Comparison of ENCODE assay signal across 12 cellular contexts in the genomic region with DNA sequence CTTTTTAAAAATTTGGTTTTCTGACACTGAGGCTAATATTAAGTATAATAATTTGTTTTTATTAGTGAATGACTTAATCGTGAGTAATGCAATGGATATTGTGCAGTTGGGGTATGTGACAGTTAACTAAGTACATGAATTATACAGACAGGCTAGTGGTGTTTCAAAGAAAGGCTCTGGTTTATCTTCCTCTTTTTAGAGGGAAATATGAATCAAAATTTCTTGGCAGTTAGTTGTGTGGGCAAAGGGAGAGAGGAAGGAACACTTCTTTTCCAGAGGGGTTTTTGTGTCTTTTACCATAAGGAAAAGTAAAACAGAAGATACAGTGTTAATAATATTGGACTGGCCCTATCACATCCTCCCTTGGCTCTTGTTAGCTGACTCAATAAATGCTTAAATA. TPM values are rescaled to one million over a fixed set of nuclear protein-coding genes. Genes with fewer than 3 reads are reported as not detected.
DNase-seq lines count a peak whose midpoint lies in the region; ATAC-seq and TF ChIP-seq lines count a peak whose summit lies in the region.
"Had no signal": no experiment of that assay in that cellular context is flagged by ENCODE, and none has a peak within 500 bp of the region (broad histone marks: within the 10 kb centered on the region; RNA-seq: fewer than 3 reads in every experiment).

No MANE protein-coding gene starts in this region.

- H3K79me2 ChIP-seq in MM.1S (ENCODE audit: low read length) = peaks cover 91% of the 10 kb centered on the region

- TF ChIP-seq POLR2A in esophagus muscularis mucosa (IDR thresholded peaks at IDR 0.05; ENCODE audit: low read depth) = no peak

- intact Hi-C loops in esophagus muscularis mucosa (cut with DNase I) = no loop called here

- H3K4me1 ChIP-seq in MM.1S (ENCODE audit: low read length) = peaks cover 14% of the 10 kb centered on the region
- peaks cover 28 to 54% (median 50%) of the 10 kb centered on the region in 4 donors for H3K4me1 ChIP-seq in esophagus muscularis mucosa

- H3K4me1 Mint-ChIP-seq in activated naive CD8-positive, alpha-beta T cell treated with anti-CD3 and anti-CD28 coated beads for 36 hours = peaks cover 40% of the 10 kb centered on the region
- peaks cover 33 to 46% of the 10 kb centered on the region in 2 donors for H3K4me1 Mint-ChIP-seq in natural killer cell treated with Interleukin-12 subunit alpha and Interleukin-12 subunit beta and Interleukin-15 and Interleukin-18, amount 100 ng/mL, for 72 hours (ENCODE audit: low read depth in 2 of 2)

- no peak for TF ChIP-seq CTCF in MM.1S (IDR thresholded peaks at IDR 0.05; ENCODE audit: low read length)
- TF ChIP-seq CTCF in esophagus muscularis mucosa (IDR thresholded peaks at IDR 0.05) = no peak

- DNase-seq in SIG-M5 treated with dmso at 0.1 percent for 504 hours (lab: John Stamatoyannopoulos, UW; ENCODE audit: unreplicated experiment) = peak; percentile 68
- no peak for DNase-seq in SIG-M5 (lab: John Stamatoyannopoulos, UW)
- DNase-seq in MM.1S = no peak
- no peak for DNase-seq in activated naive CD8-positive, alpha-beta T cell treated with anti-CD3 and anti-CD28 coated beads for 36 hours
- no peak for DNase-seq in natural killer cell treated with Interleukin-12 subunit alpha and Interleukin-12 subunit beta and Interleukin-15 and Interleukin-18, amount 100 ng/mL, for 72 hours (ENCODE audit: low spot score)
- DNase-seq in esophagus muscularis mucosa (ENCODE audit: extremely low spot score) = no peak
- DNase-seq in AG20443 (ENCODE audit: low spot score) = no peak
- DNase-seq in RPMI8226 = no peak
- DNase-seq: NCI-H1048, posterior cingulate gyrus had no signal

- peaks cover 3% of the 10 kb centered on the region; the same call in 1 of the 2 replicates for H3K36me3 ChIP-seq in MM.1S (replicated peaks; ENCODE audit: insufficient read depth, low read length)
- H3K36me3 ChIP-seq in esophagus muscularis mucosa = no peaks in the 10 kb centered on the region

- H3K9me3 Mint-ChIP-seq in activated naive CD8-positive, alpha-beta T cell treated with anti-CD3 and anti-CD28 coated beads for 36 hours = no peaks in the 10 kb centered on the region
- H3K9me3 Mint-ChIP-seq in natural killer cell treated with Interleukin-12 subunit alpha and Interleukin-12 subunit beta and Interleukin-15 and Interleukin-18, amount 100 ng/mL, for 72 hours = no peaks in the 10 kb centered on the region

- TF ChIP-seq EP300 in esophagus muscularis mucosa (IDR thresholded peaks at IDR 0.05) = no peak

- H3K27me3 ChIP-seq in MM.1S (replicated peaks; ENCODE audit: insufficient read depth, low read length) = no peaks in the 10 kb centered on the region
- no peaks in the 10 kb centered on the region for H3K27me3 ChIP-seq in esophagus muscularis mucosa

- ATAC-seq in natural killer cell treated with Interleukin-12 subunit alpha and Interleukin-12 subunit beta and Interleukin-15 and Interleukin-18, amount 100 ng/mL, for 72 hours = no peak

- H3K27ac ChIP-seq in MM.1S (ENCODE audit: low read length) = no peak overlapping the region
- H3K27ac ChIP-seq in esophagus muscularis mucosa (replicated peaks in 1 of 4) = no peak overlapping the region
- H3K27ac ChIP-seq: 22Rv1, RWPE1 had no signal

- peak overlapping the region; percentile 27 for H3K4me3 Mint-ChIP-seq in activated naive CD8-positive, alpha-beta T cell treated with anti-CD3 and anti-CD28 coated beads for 36 hours
- H3K4me3 Mint-ChIP-seq in natural killer cell treated with Interleukin-12 subunit alpha and Interleukin-12 subunit beta and Interleukin-15 and Interleukin-18, amount 100 ng/mL, for 72 hours = peak overlapping the region; percentile 32

- H3F3A ChIP-seq in MM.1S (ENCODE audit: insufficient read depth, low read length) = peaks cover 8% of the 10 kb centered on the region; the same call in 1 of the 2 replicates

- no peak overlapping the region for H3K4me3 ChIP-seq in MM.1S (ENCODE audit: low read length)
- no peak overlapping the region for H3K4me3 ChIP-seq in esophagus muscularis mucosa

- H3K9me2 ChIP-seq in MM.1S (replicated peaks; ENCODE audit: insufficient read depth, low read length) = no peaks in the 10 kb centered on the region

- H3K4me2 ChIP-seq in MM.1S (ENCODE audit: low read depth, low read length) = peak overlapping the region; percentile 71; the same call in 1 of the 2 replicates

- H3K36me3 Mint-ChIP-seq in activated naive CD8-positive, alpha-beta T cell treated with anti-CD3 and anti-CD28 coated beads for 36 hours = peaks cover 24% of the 10 kb centered on the region
- H3K36me3 Mint-ChIP-seq in natural killer cell treated with Interleukin-12 subunit alpha and Interleukin-12 subunit beta and Interleukin-15 and Interleukin-18, amount 100 ng/mL, for 72 hours = peaks cover 17% of the 10 kb centered on the region

- no peak overlapping the region for H3K9ac ChIP-seq in MM.1S (ENCODE audit: low read length)

- H3K27me3 Mint-ChIP-seq in activated naive CD8-positive, alpha-beta T cell treated with anti-CD3 and anti-CD28 coated beads for 36 hours = no peaks in the 10 kb centered on the region
- no peaks in the 10 kb centered on the region for H3K27me3 Mint-ChIP-seq in natural killer cell treated with Interleukin-12 subunit alpha and Interleukin-12 subunit beta and Interleukin-15 and Interleukin-18, amount 100 ng/mL, for 72 hours

- H4K20me1 ChIP-seq in MM.1S (ENCODE audit: insufficient read depth, low read length) = peaks cover 8% of the 10 kb centered on the region; the same call in 1 of the 2 replicates

- WGBS in esophagus muscularis mucosa = 15% methylated on average over 1 of the region's 1 CpG

- H2AFZ ChIP-seq in MM.1S (ENCODE audit: low read length) = no peak overlapping the region

- H3K9me3 ChIP-seq in MM.1S (replicated peaks; ENCODE audit: insufficient read depth, low read length) (no peaks in the 10 kb centered on the region), esophagus muscularis mucosa (no peaks in the 10 kb centered on the region)

- H3K27ac Mint-ChIP-seq in activated naive CD8-positive, alpha-beta T cell treated with anti-CD3 and anti-CD28 coated beads for 36 hours = no peak overlapping the region
- peak overlapping the region; percentile 13 to 58 for H3K27ac Mint-ChIP-seq in natural killer cell treated with Interleukin-12 subunit alpha and Interleukin-12 subunit beta and Interleukin-15 and Interleukin-18, amount 100 ng/mL, for 72 hours

RNA-seq across cellular contexts. Expression of a gene that starts 2.7 kb away (rescaled TPM):
- total RNA-seq in activated naive CD8-positive, alpha-beta T cell treated with anti-CD3 and anti-CD28 coated beads for 36 hours = 10 to 100 TPM; 16.2 to 17.2 TPM
- total RNA-seq in natural killer cell treated with Interleukin-12 subunit alpha and Interleukin-12 subunit beta and Interleukin-15 and Interleukin-18, amount 100 ng/mL, for 72 hours = 10 to 100 TPM; 13.2 to 30.8 TPM
- total RNA-seq in esophagus muscularis mucosa = 10 to 100 TPM; 11.8 to 17.9 (median 16.0) TPM

RNA-seq across cellular contexts. Expression of a gene that starts 2.9 kb away (rescaled TPM):
- 10 to 100 TPM; 69.8 to 75.4 TPM for total RNA-seq in activated naive CD8-positive, alpha-beta T cell treated with anti-CD3 and anti-CD28 coated beads for 36 hours
- 10 to 100 TPM; 75.4 to 81.7 TPM for total RNA-seq in natural killer cell treated with Interleukin-12 subunit alpha and Interleukin-12 subunit beta and Interleukin-15 and Interleukin-18, amount 100 ng/mL, for 72 hours
- 10 to 100 TPM; 52.0 to 77.2 (median 58.7) TPM for total RNA-seq in esophagus muscularis mucosa
